ENCODE assay signal across 8 cellular contexts in genomic region chr1:228515200-228515834, GRCh38. TPM values are rescaled to one million over a fixed set of nuclear protein-coding genes. Genes with fewer than 3 reads are reported as not detected.
A peak's percentile ranks its signal among the peaks of the same experiment; 100 is the strongest.
DNase-seq lines count a peak whose midpoint lies in the region; ATAC-seq, FAIRE-seq and TF ChIP-seq lines count a peak whose summit lies in the region.

No MANE protein-coding gene starts in this region.

- H3K9me3 ChIP-seq in WERI-Rb-1 (ENCODE audit: severe bottlenecking) (no peaks in the 10 kb centered on the region), pancreas (no peaks in the 10 kb centered on the region), T-helper 17 cell (ENCODE audit: control insufficient read depth, low read length, poor library complexity, severe bottlenecking) (no peaks in the 10 kb centered on the region)

- WGBS in pancreas, 2 donors: 26 to 32% methylated on average over 2 of the region's 2 CpGs

- no peaks in the 10 kb centered on the region for H3K36me3 ChIP-seq in WERI-Rb-1
- no peaks in the 10 kb centered on the region for H3K36me3 ChIP-seq in pancreas

- intact Hi-C loops in pancreas (cut with DNase I): no loop called here

- TF ChIP-seq CTCF in WERI-Rb-1 (IDR thresholded peaks at IDR 0.05; ENCODE audit: low read depth, low read length) (peak; percentile 39; the same call in 1 of the 2 replicates), fibroblast of mammary gland (conservative IDR thresholded peaks at IDR 0.05; ENCODE audit: control insufficient read depth, insufficient read depth, low read depth, low read length) (peak; percentile 76), pancreas (IDR thresholded peaks at IDR 0.05) (peak in 3 of 4 donors; percentile 40 to 47 (median 47))

- peaks cover 21% of the 10 kb centered on the region for H3K4me1 Mint-ChIP-seq in T-helper 17 cell

- ATAC-seq in pancreas: peak in 2 of 4 donors; percentile 49 to 71
- ATAC-seq in T-helper 17 cell: no peak
- no peak for ATAC-seq in HG03520 (IDR thresholded peaks at IDR 0.05; ENCODE audit: unreplicated experiment)

- FAIRE-seq in pancreas (lab: Jason Lieb, UNC): no peak

- no peak overlapping the region for H3K4me3 Mint-ChIP-seq in T-helper 17 cell

- no peak overlapping the region for H3K27ac ChIP-seq in WERI-Rb-1
- no peak overlapping the region for H3K27ac ChIP-seq in pancreas

- H3K4me3 ChIP-seq in WERI-Rb-1 (ENCODE audit: low read depth, low read length) (no peak overlapping the region), fibroblast of mammary gland (ENCODE audit: control insufficient read depth, low read depth, low read length) (no peak overlapping the region), pancreas (no peak overlapping the region)

- DNase-seq in NOMO-1 (lab: John Stamatoyannopoulos, UW; ENCODE audit: unreplicated experiment in 2 of 2) (peak; percentile 14 to 28), NOMO-1 treated with dmso at 0.1 percent for 144 hours (lab: John Stamatoyannopoulos, UW; ENCODE audit: unreplicated experiment) (no peak), LHCN-M2 (ENCODE audit: low read depth) (peak; percentile 34), WERI-Rb-1 (no peak), fibroblast of mammary gland (ENCODE audit: low read depth) (peak; percentile 60), pancreas (peak in 1 of 6 donors; percentile 16), T-helper 17 cell (no peak)

- no peak overlapping the region for H3K27ac Mint-ChIP-seq in T-helper 17 cell

- H3K27me3 ChIP-seq in WERI-Rb-1 (ENCODE audit: insufficient read depth, low read depth, severe bottlenecking): no peaks in the 10 kb centered on the region
- H3K27me3 ChIP-seq in pancreas: no peaks in the 10 kb centered on the region

- peaks cover 6% of the 10 kb centered on the region for H3K36me3 Mint-ChIP-seq in T-helper 17 cell (ENCODE audit: low read depth)

- peaks cover 45% of the 10 kb centered on the region for H3K27me3 Mint-ChIP-seq in T-helper 17 cell

- no peaks in the 10 kb centered on the region for H3K4me1 ChIP-seq in pancreas

RNA-seq across cellular contexts. Expression of gene RNF187, which starts 28.1 kb away (rescaled TPM):
- total RNA-seq in LHCN-M2 (2014; rRNA removed) (82.1 and 96.6 TPM in 2 replicates), pancreas (10 to 100 TPM; 50.7 to 60.2 (median 54.1) TPM), T-helper 17 cell (10 to 100 TPM; 65.6 to 77.8 TPM)
- polyA plus RNA-seq in LHCN-M2 (2012): 132 TPM
- polyA plus RNA-seq in pancreas: 10 to 100 TPM; 16.0 to 23.2 TPM

Comparison
In these comparisons a context has a peak if more than half of its experiments do, and no peak if none do; other contexts are left out.
1. DNase-seq: peak in NOMO-1 (2 of 2), LHCN-M2 (single experiment) and fibroblast of mammary gland (single experiment); none in NOMO-1 treated with dmso at 0.1 percent for 144 hours (single experiment), WERI-Rb-1 (single experiment) and T-helper 17 cell (0 of 3).
2. Peak in every context shown above with its lines, with median percentiles within 50 percentile points of each other: CTCF ChIP-seq.